ENCODE assay signal across 7 cellular contexts in genomic region chr3:48301814-48302194, GRCh38. TPM values are rescaled to one million over a fixed set of nuclear protein-coding genes. Genes with fewer than 3 reads are reported as not detected.
DNase-seq lines count a peak whose midpoint lies in the region; ATAC-seq and TF ChIP-seq lines count a peak whose summit lies in the region.

No MANE protein-coding gene starts in this region.

- peak overlapping the region; percentile 95 for H3K27ac ChIP-seq in epithelial cell of prostate
- H3K27ac ChIP-seq in uterus = peak overlapping the region; percentile 79 to 96

- H3K36me3 ChIP-seq in mucosa of stomach (ENCODE audit: control insufficient read depth, insufficient read depth, low read length) = no peaks in the 10 kb centered on the region
- no peaks in the 10 kb centered on the region for H3K36me3 ChIP-seq in uterus

- no peak for TF ChIP-seq POLR2A in uterus (IDR thresholded peaks at IDR 0.05)

- intact Hi-C loops in uterus (cut with DNase I; ENCODE audit: low total_unique reads) = no loop called here

- H3K27me3 ChIP-seq in mucosa of stomach (ENCODE audit: control insufficient read depth, insufficient read depth, low read length) (no peaks in the 10 kb centered on the region), uterus (no peaks in the 10 kb centered on the region)

- ATAC-seq in HG02938 (IDR thresholded peaks at IDR 0.05; ENCODE audit: unreplicated experiment) (peak; percentile 14), HG02798 (IDR thresholded peaks at IDR 0.05; ENCODE audit: poor library complexity, unreplicated experiment) (no peak)

- H3K4me3 ChIP-seq in GM08714 (ENCODE audit: low read length) (peak overlapping the region; percentile 79), mucosa of stomach (ENCODE audit: low read length) (peak overlapping the region; percentile 77), uterus (peak overlapping the region; percentile 67 to 91)

- H3K9me3 ChIP-seq in mucosa of stomach (ENCODE audit: control insufficient read depth, low read length) (no peaks in the 10 kb centered on the region), uterus (no peaks in the 10 kb centered on the region)

- peak overlapping the region; percentile 98 for H3K9ac ChIP-seq in mucosa of stomach (ENCODE audit: low read length)

- TF ChIP-seq CTCF in uterus (IDR thresholded peaks at IDR 0.05) = no peak

- DNase-seq in SK-N-DZ (ENCODE audit: low spot score) (peak; percentile 20), epithelial cell of prostate (ENCODE audit: low read depth, low spot score) (no peak), uterus (peak in 1 of 2 donors; percentile 32)

- peaks cover 9% of the 10 kb centered on the region for H3K4me1 ChIP-seq in mucosa of stomach (ENCODE audit: control insufficient read depth, insufficient read depth, low read length)
- peaks cover 0 to 6% of the 10 kb centered on the region in 2 donors for H3K4me1 ChIP-seq in uterus

RNA-seq across cellular contexts. Expression of gene NME6, which starts 0.6 kb away (rescaled TPM):
- 42.5 and 43.7 TPM in 2 replicates for polyA plus RNA-seq in SK-N-DZ (2014; cell fraction: cytosol; rRNA removed)
- polyA plus RNA-seq in SK-N-DZ (2014; cell fraction: nucleus; rRNA removed) = 9.0 and 16.5 TPM in 2 replicates
- 10 to 100 TPM; 14.3 to 30.8 (median 26.2) TPM for total RNA-seq in uterus

RNA-seq across cellular contexts. Expression of gene SPINK8, which starts 31.7 kb away (rescaled TPM):
- polyA plus RNA-seq in SK-N-DZ (2014; cell fraction: cytosol; rRNA removed) = not detected in 2 replicates
- not detected in 2 replicates for polyA plus RNA-seq in SK-N-DZ (2014; cell fraction: nucleus; rRNA removed)
- not detected for total RNA-seq in uterus
